ENCODE assay signal across 12 cellular contexts in the genomic region with DNA sequence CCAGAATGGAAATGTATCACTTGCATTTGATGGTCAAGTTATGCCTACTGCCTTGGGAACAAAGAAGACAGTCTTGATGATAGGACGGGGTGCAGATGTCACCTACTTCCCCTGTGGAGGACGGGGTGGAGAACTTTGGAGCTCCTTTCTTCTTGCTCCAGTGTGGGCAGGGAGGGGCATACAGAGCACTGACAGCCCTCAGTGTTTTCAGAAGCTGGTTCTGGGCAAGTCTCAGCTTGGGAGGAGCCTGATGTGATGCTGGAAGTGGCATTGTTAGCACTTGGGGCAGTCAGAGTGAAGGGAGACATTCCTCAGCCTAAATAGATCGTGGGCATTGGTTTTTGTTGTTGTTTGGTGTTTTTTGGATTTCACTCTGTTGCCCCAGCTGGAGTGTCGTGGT. TPM values are rescaled to one million over a fixed set of nuclear protein-coding genes. Genes with fewer than 3 reads are reported as not detected.
DNase-seq lines count a peak whose midpoint lies in the region; ATAC-seq and TF ChIP-seq lines count a peak whose summit lies in the region.
"Had no signal": no experiment of that assay in that cellular context is flagged by ENCODE, and none has a peak within 500 bp of the region (broad histone marks: within the 10 kb centered on the region; RNA-seq: fewer than 3 reads in every experiment).

No MANE protein-coding gene starts in this region.

- intact Hi-C loops in esophagus muscularis mucosa (cut with DNase I) (no loop called here), prostate gland (cut with DNase I) (loop anchor here (5.0 kb wide), 1 partner anchor 39 kb away; no protein-coding TSS in a partner anchor)
- intact Hi-C loops in CD4-positive, alpha-beta memory T cell (cut with micrococcal nuclease), result loop anchor here (2.0 kb wide), 1 partner anchor 15 kb away; no protein-coding TSS in a partner anchor

- H3K4me1 Mint-ChIP-seq in CD4-positive, alpha-beta memory T cell, result peaks cover 6 to 36% (median 20%) of the 10 kb centered on the region in 4 donors

- DNase-seq in ACHN, result peak; percentile 13
- peak in 1 of 2 experiments; percentile 59 for DNase-seq in SJSA1 (ENCODE audit: low read depth in 1 of 2, low spot score in 2 of 2)
- no peak for DNase-seq in esophagus muscularis mucosa (ENCODE audit: extremely low spot score)
- no peak for DNase-seq in prostate gland (ENCODE audit: low spot score)
- no peak for DNase-seq in CD4-positive, alpha-beta memory T cell
- no peak for DNase-seq in inferior parietal cortex (ENCODE audit: extremely low spot score)
- DNase-seq: hippocampal formation; naive thymus-derived CD4-positive, alpha-beta T cell; NCI-H187; SHP77 treated with DMSO at 0.1 percent for 48 hours had no signal

- H3K36me3 ChIP-seq in SJSA1 (peaks cover 27% of the 10 kb centered on the region), esophagus muscularis mucosa (peaks cover 0 to 10% (median 2%) of the 10 kb centered on the region in 4 donors), prostate gland (no peaks in the 10 kb centered on the region)
- peaks cover 16% of the 10 kb centered on the region for H3K36me3 ChIP-seq in CD4-positive, alpha-beta memory T cell (ENCODE audit: insufficient read depth, low read length)

- POLR2A ChIA-PET in CD4-positive, alpha-beta memory T cell (lab: Charles Lee; ENCODE audit: partially characterized antibody), result no interaction called here

- CTCF ChIA-PET in CD4-positive, alpha-beta memory T cell (lab: Charles Lee; ENCODE audit: partially characterized antibody), result interaction anchor here (4.1 kb wide), 1 partner anchor 15 kb away, joined by 19 read pairs; no protein-coding TSS in a partner anchor

- H3K27ac ChIP-seq in SJSA1, result peak overlapping the region; percentile 91
- peak overlapping the region; percentile 78 to 87 (median 82) for H3K27ac ChIP-seq in esophagus muscularis mucosa (replicated peaks in 1 of 4)
- peak overlapping the region; percentile 76 to 82 for H3K27ac ChIP-seq in prostate gland
- no peak overlapping the region for H3K27ac ChIP-seq in CD4-positive, alpha-beta memory T cell (ENCODE audit: low read depth, low read length)

- peak overlapping the region in 3 of 7 donors; percentile 17 to 68 (median 41) for H3K27ac Mint-ChIP-seq in CD4-positive, alpha-beta memory T cell

- in situ Hi-C loops in ACHN (cut with HindIII; ENCODE audit: low pct_ligation_motif_present, low pct_unique_long_range_greater_than_20kb, low sequenced_read_pairs), result no loop called here

- peaks cover 38 to 39% of the 10 kb centered on the region in 2 donors for H3K36me3 Mint-ChIP-seq in CD4-positive, alpha-beta memory T cell

- H3K4me1 ChIP-seq in SJSA1 (replicated peaks), result peaks cover 71% of the 10 kb centered on the region
- peaks cover 51 to 64% (median 60%) of the 10 kb centered on the region in 4 donors for H3K4me1 ChIP-seq in esophagus muscularis mucosa
- peaks cover 30% of the 10 kb centered on the region for H3K4me1 ChIP-seq in prostate gland (replicated peaks)
- H3K4me1 ChIP-seq in CD4-positive, alpha-beta memory T cell (ENCODE audit: insufficient read depth, low read length), result peaks cover 7% of the 10 kb centered on the region

- H3K4me3 ChIP-seq in SJSA1 (no peak overlapping the region), esophagus muscularis mucosa (no peak overlapping the region), prostate gland (no peak overlapping the region)
- H3K4me3 ChIP-seq in CD4-positive, alpha-beta memory T cell (ENCODE audit: low read length in 2 of 2), result no peak overlapping the region

- no peak for ATAC-seq in GM18861 (IDR thresholded peaks at IDR 0.05; ENCODE audit: unreplicated experiment)
- no peak for ATAC-seq in HG03354 (IDR thresholded peaks at IDR 0.05; ENCODE audit: poor library complexity, severe bottlenecking, unreplicated experiment)
- ATAC-seq: naive thymus-derived CD4-positive, alpha-beta T cell had no signal

- H3K4me3 Mint-ChIP-seq in CD4-positive, alpha-beta memory T cell, result no peak overlapping the region
- H3K4me3 Mint-ChIP-seq: naive thymus-derived CD4-positive, alpha-beta T cell had no signal

- no peaks in the 10 kb centered on the region for H3K9me3 Mint-ChIP-seq in CD4-positive, alpha-beta memory T cell
- H3K9me3 Mint-ChIP-seq: naive thymus-derived CD4-positive, alpha-beta T cell had no signal

- no peaks in the 10 kb centered on the region for H3K27me3 Mint-ChIP-seq in CD4-positive, alpha-beta memory T cell
- H3K27me3 Mint-ChIP-seq: naive thymus-derived CD4-positive, alpha-beta T cell had no signal

- TF ChIP-seq POLR2A in esophagus muscularis mucosa (IDR thresholded peaks at IDR 0.05; ENCODE audit: low read depth), result no peak
- TF ChIP-seq POLR2A in prostate gland (IDR thresholded peaks at IDR 0.05), result no peak

- H3K9me3 ChIP-seq in SJSA1 (replicated peaks) (no peaks in the 10 kb centered on the region), esophagus muscularis mucosa (no peaks in the 10 kb centered on the region), prostate gland (no peaks in the 10 kb centered on the region)
- no peaks in the 10 kb centered on the region for H3K9me3 ChIP-seq in CD4-positive, alpha-beta memory T cell (ENCODE audit: control insufficient read depth in 1 of 2, low read length in 2 of 2)

- TF ChIP-seq EP300 in esophagus muscularis mucosa (IDR thresholded peaks at IDR 0.05), result no peak

- TF ChIP-seq CTCF in esophagus muscularis mucosa (IDR thresholded peaks at IDR 0.05), result no peak
- TF ChIP-seq CTCF in prostate gland (IDR thresholded peaks at IDR 0.05), result no peak

- H3K27me3 ChIP-seq in SJSA1 (replicated peaks) (no peaks in the 10 kb centered on the region), esophagus muscularis mucosa (no peaks in the 10 kb centered on the region), prostate gland (replicated peaks; ENCODE audit: insufficient read depth) (no peaks in the 10 kb centered on the region)
- no peaks in the 10 kb centered on the region for H3K27me3 ChIP-seq in CD4-positive, alpha-beta memory T cell (ENCODE audit: insufficient read depth, low read length)

- 69% methylated on average over 4 of the region's 4 CpGs for WGBS in esophagus muscularis mucosa
- 63% methylated on average over 4 of the region's 4 CpGs for WGBS in prostate gland

RNA-seq across cellular contexts. Expression of gene SYNJ2, which starts 59.7 kb away (rescaled TPM):
- total RNA-seq in SJSA1 (2014; rRNA removed; shearing (Covaris generic)), result 20.9 and 23.7 TPM in 2 replicates
- 10 to 100 TPM; 17.0 to 25.3 (median 25.1) TPM for total RNA-seq in esophagus muscularis mucosa
- total RNA-seq in prostate gland, result 10 to 100 TPM; 19.7 to 19.9 TPM
- total RNA-seq in CD4-positive, alpha-beta memory T cell, result 10 to 100 TPM; 17.2 to 17.4 TPM
- polyA plus RNA-seq in CD4-positive, alpha-beta memory T cell, result 10 to 100 TPM; 14.5 to 14.6 TPM
